Comparison of ENCODE assay signal across 1 cellular context in genomic region chr17:42683407-42684031, GRCh38.
TF ChIP-seq lines count a peak whose summit lies in the region.

No MANE protein-coding gene starts in this region.

TF ChIP-seq in IMR-90, 13 proteins besides CTCF, POLR2A, EP300 and RAD21:
- no peak for TF ChIP-seq MAZ (IDR thresholded peaks at IDR 0.05; ENCODE audit: borderline replicate concordance, low read depth, low read length)
- no peak for TF ChIP-seq RCOR1 (IDR thresholded peaks at IDR 0.05; ENCODE audit: insufficient replicate concordance, low read length)
- TF ChIP-seq CEBPB (IDR thresholded peaks at IDR 0.05; ENCODE audit: low read depth, low read length), result no peak
- TF ChIP-seq CHD1 (IDR thresholded peaks at IDR 0.05; ENCODE audit: low read depth, low read length), result no peak
- TF ChIP-seq RFX5 (IDR thresholded peaks at IDR 0.05; ENCODE audit: low read depth, low read length), result no peak
- TF ChIP-seq MXI1 (IDR thresholded peaks at IDR 0.05; ENCODE audit: borderline replicate concordance, low read depth, low read length), result no peak
- TF ChIP-seq ELK1 (IDR thresholded peaks at IDR 0.05; ENCODE audit: borderline replicate concordance, low read depth, low read length), result no peak
- no peak for TF ChIP-seq SMC3 (IDR thresholded peaks at IDR 0.05; ENCODE audit: low read depth, low read length)
- TF ChIP-seq FOS (IDR thresholded peaks at IDR 0.05; ENCODE audit: low read depth, low read length), result no peak
TF ChIP-seq in IMR-90: peak in this region for 0.
